19 cellular contexts compared by ENCODE assay signal in genomic region chr1:213669512-213669911, GRCh38.
"Had no signal": no experiment of that assay in that cellular context is flagged by ENCODE, and none has a peak within 500 bp of the region (broad histone marks: within the 10 kb centered on the region; RNA-seq: fewer than 3 reads in every experiment).

No MANE protein-coding gene starts in this region.

- H3K9ac ChIP-seq: neural progenitor cell, parathyroid adenoma had no signal

- H3K36me3 Mint-ChIP-seq: memory B cell, naive B cell, neural progenitor cell, type B pancreatic cell had no signal

- ATAC-seq: sciatic nerve had no signal

- H2AFZ ChIP-seq: neural progenitor cell, parathyroid adenoma had no signal

- H3K9me3 ChIP-seq: stomach, thyroid gland had no signal

- DNase-seq: cortex of kidney; effector CD4-positive, alpha-beta T cell; hypothalamus; naive B cell; stimulated activated CD4-positive, alpha-beta T cell treated with anti-CD3 and anti-CD28 coated beads, Interleukin-12 subunit alpha, Interleukin-12 subunit beta, amount 100 ng/mL, for 4 hours; stimulated activated CD4-positive, alpha-beta T cell treated with anti-CD3 and anti-CD28 coated beads, Interleukin-1b, Interleukin-23, amount 100 ng/mL, for 48 hours; stimulated activated CD4-positive, alpha-beta T cell treated with anti-CD3 and anti-CD28 coated beads, Interleukin-4, amount 100 ng/mL, for 1 hour; stimulated activated CD8-positive, alpha-beta memory T cell treated with anti-CD3 and anti-CD28 coated beads, Interleukin-4, amount 100 ng/mL, for 48 hours; stomach had no signal

- H3K4me3 Mint-ChIP-seq: memory B cell, nephron, neural progenitor cell, type B pancreatic cell had no signal

- H3K27me3 Mint-ChIP-seq: naive B cell, progenitor cell of endocrine pancreas, type B pancreatic cell had no signal

- H3K4me2 ChIP-seq: neural progenitor cell, smooth muscle cell had no signal

- H3K79me2 ChIP-seq: parathyroid adenoma had no signal

- H3K27ac Mint-ChIP-seq: memory B cell, naive B cell, nephron, neural progenitor cell, progenitor cell of endocrine pancreas, type B pancreatic cell had no signal

- H3K4me3 ChIP-seq: lung, neural progenitor cell, smooth muscle cell, stomach, thyroid gland had no signal

- H3K27ac ChIP-seq: neural progenitor cell, parathyroid adenoma, stomach, thyroid gland had no signal

- H3K4me1 ChIP-seq: neural progenitor cell, parathyroid adenoma, stomach, thyroid gland had no signal

- H3K36me3 ChIP-seq: neural progenitor cell, stomach, thyroid gland had no signal

- H3K27me3 ChIP-seq: neural progenitor cell, stomach, thyroid gland had no signal

- H3K4me1 Mint-ChIP-seq: memory B cell, naive B cell, nephron, neural progenitor cell had no signal

- H3K9me3 Mint-ChIP-seq: nephron, neural progenitor cell had no signal
